Comparison of ENCODE assay signal across 8 cellular contexts in genomic region chr12:57782243-57782607, GRCh38. TPM values are rescaled to one million over a fixed set of nuclear protein-coding genes. Genes with fewer than 3 reads are reported as not detected.
DNase-seq lines count a peak whose midpoint lies in the region; ATAC-seq and TF ChIP-seq lines count a peak whose summit lies in the region.

No MANE protein-coding gene starts in this region.

- no peaks in the 10 kb centered on the region for H3K27me3 Mint-ChIP-seq in activated CD4-positive, alpha-beta T cell treated with anti-CD3 and anti-CD28 coated beads, Interleukin-2, amount 10 ng/mL, durations not matched to agents 7 days and 5 days
- no peaks in the 10 kb centered on the region for H3K27me3 Mint-ChIP-seq in endodermal cell (ENCODE audit: insufficient read depth)
- no peaks in the 10 kb centered on the region for H3K27me3 Mint-ChIP-seq in stimulated activated naive CD8-positive, alpha-beta T cell treated with anti-CD3 and anti-CD28 coated beads, Interleukin-15, amount 100 ng/mL, for 72 hours

- H3K36me3 ChIP-seq in endodermal cell (ENCODE audit: control insufficient read depth, insufficient read depth, low read length) (peaks cover 27% of the 10 kb centered on the region), aorta (ENCODE audit: control insufficient read depth in 1 of 2, insufficient read depth in 2 of 2, low read length in 1 of 2) (peaks cover 2 to 6% of the 10 kb centered on the region in 2 donors)

- H3K4me3 ChIP-seq in LNCaP clone FGC (ENCODE audit: low read depth, low read length) (peak overlapping the region; percentile 83), endodermal cell (ENCODE audit: low read length) (peak overlapping the region; percentile 97), aorta (ENCODE audit: low read length in 2 of 2) (no peak overlapping the region)

- H3K4me3 Mint-ChIP-seq in activated CD4-positive, alpha-beta T cell treated with anti-CD3 and anti-CD28 coated beads, Interleukin-2, amount 10 ng/mL, durations not matched to agents 7 days and 5 days = peak overlapping the region; percentile 99
- peak overlapping the region; percentile 100 for H3K4me3 Mint-ChIP-seq in endodermal cell
- peak overlapping the region; percentile 94 to 99 for H3K4me3 Mint-ChIP-seq in stimulated activated naive CD8-positive, alpha-beta T cell treated with anti-CD3 and anti-CD28 coated beads, Interleukin-15, amount 100 ng/mL, for 72 hours

- H3K9ac ChIP-seq in endodermal cell (ENCODE audit: extremely low read depth, low read length, poor library complexity, severe bottlenecking) = no peak overlapping the region

- WGBS in endodermal cell (ENCODE audit: insufficient coverage in 1 of 2, insufficient read length in 1 of 2), 2 experiments = 15% methylated on average over 3 of the region's 4 CpGs; no CpG with 5 or more reads in 1 of the 2 experiments
- 20 to 26% methylated on average over 4 of the region's 4 CpGs for WGBS in aorta, 2 donors

- peaks cover 11% of the 10 kb centered on the region for H3K36me3 Mint-ChIP-seq in activated CD4-positive, alpha-beta T cell treated with anti-CD3 and anti-CD28 coated beads, Interleukin-2, amount 10 ng/mL, durations not matched to agents 7 days and 5 days (ENCODE audit: low read depth)
- peaks cover 18% of the 10 kb centered on the region for H3K36me3 Mint-ChIP-seq in endodermal cell (ENCODE audit: low read depth)

- H3K9me3 ChIP-seq in endodermal cell (ENCODE audit: control insufficient read depth, low read length) = no peaks in the 10 kb centered on the region
- no peaks in the 10 kb centered on the region for H3K9me3 ChIP-seq in aorta (ENCODE audit: control insufficient read depth, low read length)

- H3K27ac ChIP-seq in endodermal cell (ENCODE audit: low read depth, low read length) (no peak overlapping the region), aorta (ENCODE audit: low read depth in 1 of 2, low read length in 2 of 2) (no peak overlapping the region)

- H3K9me3 Mint-ChIP-seq in activated CD4-positive, alpha-beta T cell treated with anti-CD3 and anti-CD28 coated beads, Interleukin-2, amount 10 ng/mL, durations not matched to agents 7 days and 5 days = peaks cover 3% of the 10 kb centered on the region
- no peaks in the 10 kb centered on the region for H3K9me3 Mint-ChIP-seq in endodermal cell
- H3K9me3 Mint-ChIP-seq in stimulated activated naive CD8-positive, alpha-beta T cell treated with anti-CD3 and anti-CD28 coated beads, Interleukin-15, amount 100 ng/mL, for 72 hours = no peaks in the 10 kb centered on the region

- POLR2A ChIA-PET in activated CD4-positive, alpha-beta T cell treated with anti-CD3 and anti-CD28 coated beads, Interleukin-2, amount 10 ng/mL, durations not matched to agents 7 days and 5 days (lab: Charles Lee) = no interaction called here

- peaks cover 42% of the 10 kb centered on the region for H3K4me1 Mint-ChIP-seq in activated CD4-positive, alpha-beta T cell treated with anti-CD3 and anti-CD28 coated beads, Interleukin-2, amount 10 ng/mL, durations not matched to agents 7 days and 5 days
- H3K4me1 Mint-ChIP-seq in endodermal cell = peaks cover 4% of the 10 kb centered on the region
- peaks cover 23% of the 10 kb centered on the region for H3K4me1 Mint-ChIP-seq in stimulated activated naive CD8-positive, alpha-beta T cell treated with anti-CD3 and anti-CD28 coated beads, Interleukin-15, amount 100 ng/mL, for 72 hours

- peak; percentile 3 for ATAC-seq in stimulated activated naive CD8-positive, alpha-beta T cell treated with anti-CD3 and anti-CD28 coated beads, Interleukin-15, amount 100 ng/mL, for 72 hours
- no peak for ATAC-seq in aorta (ENCODE audit: low FRiP score)

- DNase-seq in activated CD4-positive, alpha-beta T cell treated with anti-CD3 and anti-CD28 coated beads, Interleukin-2, amount 10 ng/mL, durations not matched to agents 7 days and 5 days = no peak
- no peak for DNase-seq in activated CD4-positive, alpha-beta T cell treated with anti-CD3 and anti-CD28 coated beads, Interleukin-2, amount 50 U/mL, for 4 hours
- DNase-seq in LNCaP clone FGC (ENCODE audit: low read depth) = no peak
- no peak for DNase-seq in endodermal cell
- DNase-seq in stimulated activated naive CD8-positive, alpha-beta T cell treated with anti-CD3 and anti-CD28 coated beads, Interleukin-15, amount 100 ng/mL, for 72 hours = no peak
- no peak for DNase-seq in NCI-H526 treated with DMSO at 0.1 percent for 48 hours (lab: John Stamatoyannopoulos, UW)
- no peak for DNase-seq in aorta
- DNase-seq in GOT3 (lab: John Stamatoyannopoulos, UW) = no peak

- CTCF ChIA-PET in activated CD4-positive, alpha-beta T cell treated with anti-CD3 and anti-CD28 coated beads, Interleukin-2, amount 10 ng/mL, durations not matched to agents 7 days and 5 days (lab: Charles Lee) = interaction anchor here (1.0 to 2.5 kb wide), 13 partner anchors 8 to 171 kb away, joined by 3 to 14 read pairs (median 6); partner anchors contain the start of genes AVIL, CYP27B1, EEF1AKMT3 and METTL1

- no peaks in the 10 kb centered on the region for H3K27me3 ChIP-seq in endodermal cell (ENCODE audit: control insufficient read depth, insufficient read depth, low read length, poor library complexity, severe bottlenecking)
- no peaks in the 10 kb centered on the region for H3K27me3 ChIP-seq in aorta (ENCODE audit: control insufficient read depth in 1 of 2, insufficient read depth in 2 of 2, low read length in 1 of 2)

- H3K4me1 ChIP-seq in endodermal cell (ENCODE audit: control insufficient read depth, insufficient read depth, low read length) = no peaks in the 10 kb centered on the region
- H3K4me1 ChIP-seq in aorta (ENCODE audit: control insufficient read depth in 1 of 2, insufficient read depth in 2 of 2, low read length in 2 of 2) = no peaks in the 10 kb centered on the region

- peak overlapping the region; percentile 96 for H3K27ac Mint-ChIP-seq in activated CD4-positive, alpha-beta T cell treated with anti-CD3 and anti-CD28 coated beads, Interleukin-2, amount 10 ng/mL, durations not matched to agents 7 days and 5 days
- H3K27ac Mint-ChIP-seq in endodermal cell = no peak overlapping the region
- peak overlapping the region; percentile 96 to 97 for H3K27ac Mint-ChIP-seq in stimulated activated naive CD8-positive, alpha-beta T cell treated with anti-CD3 and anti-CD28 coated beads, Interleukin-15, amount 100 ng/mL, for 72 hours

- intact Hi-C loops in aorta (cut with DNase I) = loop anchor here in 1 of 2 donors (5.0 kb wide), 1 partner anchor 125 kb away; no protein-coding TSS in a partner anchor

- no peak for TF ChIP-seq CTCF in LNCaP clone FGC (IDR thresholded peaks at IDR 0.05; ENCODE audit: control insufficient read depth, extremely low read depth, insufficient read depth)
- no peak for TF ChIP-seq CTCF in endodermal cell (conservative IDR thresholded peaks at IDR 0.05)

RNA-seq across cellular contexts. Expression of gene TSFM, which starts 0.4 kb away (rescaled TPM):
- total RNA-seq in activated CD4-positive, alpha-beta T cell treated with anti-CD3 and anti-CD28 coated beads, Interleukin-2, amount 10 ng/mL, durations not matched to agents 7 days and 5 days = 10 to 100 TPM; 23.6 to 29.7 TPM
- total RNA-seq in endodermal cell (10 to 100 TPM; 37.7 to 39.9 TPM), aorta (10 to 100 TPM; 15.0 to 17.2 TPM)
- polyA plus RNA-seq in endodermal cell (2013, experiment 1 of 2) = 23.3 TPM
- polyA plus RNA-seq in endodermal cell (2013, experiment 2 of 2) = 23.8 TPM
- 10 to 100 TPM; 21.4 to 22.9 TPM for polyA plus RNA-seq in aorta

RNA-seq across cellular contexts. Expression of gene EEF1AKMT3, which starts 9.8 kb away (rescaled TPM):
- 1 to 10 TPM; 2.8 to 3.0 TPM for total RNA-seq in activated CD4-positive, alpha-beta T cell treated with anti-CD3 and anti-CD28 coated beads, Interleukin-2, amount 10 ng/mL, durations not matched to agents 7 days and 5 days
- total RNA-seq in endodermal cell (1 to 10 TPM; 3.7 to 5.8 TPM), aorta (10 to 100 TPM in 1 of 2 donors, 1 to 10 TPM in 1; 8.4 to 10.9 TPM)
- polyA plus RNA-seq in endodermal cell (2013, experiment 1 of 2) = 5.1 TPM
- polyA plus RNA-seq in endodermal cell (2013, experiment 2 of 2) = 5.2 TPM
- polyA plus RNA-seq in aorta = 1 to 10 TPM; 4.5 to 6.7 TPM

RNA-seq across cellular contexts. Expression of gene METTL1, which starts 10.3 kb away (rescaled TPM):
- total RNA-seq in activated CD4-positive, alpha-beta T cell treated with anti-CD3 and anti-CD28 coated beads, Interleukin-2, amount 10 ng/mL, durations not matched to agents 7 days and 5 days = 10 to 100 TPM; 13.4 to 17.2 TPM
- total RNA-seq in endodermal cell (10 to 100 TPM; 26.1 to 28.7 TPM), aorta (10 to 100 TPM; 15.4 to 16.2 TPM)
- polyA plus RNA-seq in endodermal cell (2013, experiment 1 of 2) = 19.3 TPM
- 22.0 TPM for polyA plus RNA-seq in endodermal cell (2013, experiment 2 of 2)
- polyA plus RNA-seq in aorta = 10 to 100 TPM in 1 of 2 donors, 1 to 10 TPM in 1; 9.5 to 16.1 TPM

RNA-seq across cellular contexts. Expression of gene CYP27B1, which starts 15.3 kb away (rescaled TPM):
- total RNA-seq in activated CD4-positive, alpha-beta T cell treated with anti-CD3 and anti-CD28 coated beads, Interleukin-2, amount 10 ng/mL, durations not matched to agents 7 days and 5 days = 1 to 10 TPM; 1.9 to 2.3 TPM
- total RNA-seq in endodermal cell = 1 to 10 TPM; 2.4 to 3.1 TPM
- polyA plus RNA-seq in endodermal cell (2013, experiment 1 of 2) = 0.57 TPM
- 0.58 TPM for polyA plus RNA-seq in endodermal cell (2013, experiment 2 of 2)
- 1 to 10 TPM in 1 of 2 donors, under 1 TPM in 1; 0.94 to 1.5 TPM for total RNA-seq in aorta
- under 1 TPM in 1 of 2 donors, not detected in 1; 0.28 TPM for polyA plus RNA-seq in aorta

RNA-seq across cellular contexts. Expression of gene MARCHF9, which starts 27.3 kb away (rescaled TPM):
- total RNA-seq in activated CD4-positive, alpha-beta T cell treated with anti-CD3 and anti-CD28 coated beads, Interleukin-2, amount 10 ng/mL, durations not matched to agents 7 days and 5 days = 10 to 100 TPM; 23.7 to 27.2 TPM
- total RNA-seq in endodermal cell = 10 to 100 TPM; 13.6 to 15.8 TPM
- 10.2 TPM for polyA plus RNA-seq in endodermal cell (2013, experiment 1 of 2)
- polyA plus RNA-seq in endodermal cell (2013, experiment 2 of 2) = 7.9 TPM
- total RNA-seq in aorta = 10 to 100 TPM; 10.8 to 17.1 TPM
- 10 to 100 TPM in 1 of 2 donors, 1 to 10 TPM in 1; 4.8 to 29.9 TPM for polyA plus RNA-seq in aorta

Comparison
In these comparisons a context has a peak if more than half of its experiments do, and no peak if none do; other contexts are left out.
1. H3K4me3 ChIP-seq: peak in LNCaP clone FGC (single experiment) and endodermal cell (single experiment); none in aorta (0 of 2).
2. Peak in every context shown above with its lines, with median percentiles within 50 percentile points of each other: H3K4me3 Mint-ChIP-seq.